19 cellular contexts compared by ENCODE assay signal in the genomic region with DNA sequence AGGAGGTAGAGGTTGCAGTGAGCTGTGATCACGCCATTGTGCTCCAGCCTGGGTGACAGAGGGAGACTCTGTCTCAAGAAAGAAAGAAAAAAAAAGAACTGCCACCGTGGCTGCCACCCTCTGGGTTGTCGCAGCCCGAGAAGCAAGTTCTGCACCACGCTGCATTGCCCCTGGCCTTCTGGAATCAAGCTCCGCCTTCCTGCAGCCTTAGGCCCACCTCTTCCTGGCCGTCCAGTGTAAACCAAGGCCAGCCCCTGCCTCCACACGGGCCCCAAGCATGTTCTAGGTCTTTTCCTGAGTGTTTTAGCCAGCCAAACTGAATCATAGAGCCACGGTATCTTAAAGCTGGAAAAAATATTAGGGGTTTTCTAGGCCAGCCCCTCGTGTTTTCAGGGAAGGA.
DNase-seq lines count a peak whose midpoint lies in the region; ATAC-seq and TF ChIP-seq lines count a peak whose summit lies in the region.
"Had no signal": no experiment of that assay in that cellular context is flagged by ENCODE, and none has a peak within 500 bp of the region (broad histone marks: within the 10 kb centered on the region; RNA-seq: fewer than 3 reads in every experiment).

No MANE protein-coding gene starts in this region.

- TF ChIP-seq CTCF in GM23338 (conservative IDR thresholded peaks at IDR 0.05; ENCODE audit: low read depth in 2 of 2) (no peak), chondrocyte (IDR thresholded peaks at IDR 0.05) (no peak), spleen (IDR thresholded peaks at IDR 0.05 in 8 of 11, conservative IDR thresholded peaks at IDR 0.05 in 3 of 11) (no peak)

- no peaks in the 10 kb centered on the region for H3F3A ChIP-seq in GM23338 (replicated peaks; ENCODE audit: low read depth)

- H4K20me1 ChIP-seq in GM23338 (replicated peaks; ENCODE audit: insufficient read depth): no peaks in the 10 kb centered on the region

- H3K27ac Mint-ChIP-seq in activated T-cell treated with anti-CD3 and anti-CD28 coated beads, Interleukin-2, amount 50 U/mL, for 24 hours: peak overlapping the region; percentile 90
- H3K27ac Mint-ChIP-seq in activated T-cell treated with anti-CD3 and anti-CD28 coated beads, Interleukin-2, amount 50 U/mL, for 72 hours: no peak overlapping the region
- H3K27ac Mint-ChIP-seq in GM23338: no peak overlapping the region
- peak overlapping the region; percentile 54 for H3K27ac Mint-ChIP-seq in chondrocyte (ENCODE audit: unreplicated experiment)
- H3K27ac Mint-ChIP-seq: CD4-positive, CD25-positive, alpha-beta regulatory T cell; CD8-positive, alpha-beta T cell had no signal

- no peak overlapping the region for H3K27ac ChIP-seq in GM23338 (ENCODE audit: low read depth)
- H3K27ac ChIP-seq in spleen: no peak overlapping the region
- H3K27ac ChIP-seq: 22Rv1, C4-2B had no signal

- H3K4me3 Mint-ChIP-seq in activated T-cell treated with anti-CD3 and anti-CD28 coated beads, Interleukin-2, amount 50 U/mL, for 24 hours: no peak overlapping the region
- no peak overlapping the region for H3K4me3 Mint-ChIP-seq in activated T-cell treated with anti-CD3 and anti-CD28 coated beads, Interleukin-2, amount 50 U/mL, for 72 hours
- H3K4me3 Mint-ChIP-seq in GM23338: no peak overlapping the region
- H3K4me3 Mint-ChIP-seq in chondrocyte (ENCODE audit: unreplicated experiment): no peak overlapping the region
- H3K4me3 Mint-ChIP-seq: CD4-positive, CD25-positive, alpha-beta regulatory T cell; CD8-positive, alpha-beta T cell had no signal

- 0 out of 2 replicates have a peak, but pooled peaks cover 3% of the 10 kb centered on the region for H3K4me1 ChIP-seq in GM23338 (ENCODE audit: insufficient read depth)
- no peaks in the 10 kb centered on the region for H3K4me1 ChIP-seq in spleen
- H3K4me1 ChIP-seq: BE2C, Caco-2 had no signal

- H3K9me2 ChIP-seq in GM23338 (ENCODE audit: insufficient read depth): no peaks in the 10 kb centered on the region

- TF ChIP-seq POLR2A in spleen (IDR thresholded peaks at IDR 0.05): no peak

- intact Hi-C loops in spleen (cut with DNase I; ENCODE audit: low total_unique reads): no loop called here

- no peak overlapping the region for H2AFZ ChIP-seq in GM23338

- H3K27me3 ChIP-seq in GM23338 (ENCODE audit: insufficient read depth) (no peaks in the 10 kb centered on the region), spleen (replicated peaks in 1 of 7) (no peaks in the 10 kb centered on the region)
- H3K27me3 ChIP-seq: BE2C had no signal

- no peaks in the 10 kb centered on the region for H3K27me3 Mint-ChIP-seq in activated T-cell treated with anti-CD3 and anti-CD28 coated beads, Interleukin-2, amount 50 U/mL, for 24 hours
- no peaks in the 10 kb centered on the region for H3K27me3 Mint-ChIP-seq in activated T-cell treated with anti-CD3 and anti-CD28 coated beads, Interleukin-2, amount 50 U/mL, for 72 hours (ENCODE audit: low read depth)
- peaks cover 5% of the 10 kb centered on the region for H3K27me3 Mint-ChIP-seq in GM23338 (ENCODE audit: insufficient read depth, low read depth, poor library complexity)
- H3K27me3 Mint-ChIP-seq in chondrocyte (ENCODE audit: low read depth): no peaks in the 10 kb centered on the region
- H3K27me3 Mint-ChIP-seq: CD4-positive, CD25-positive, alpha-beta regulatory T cell had no signal

- no peak overlapping the region for H3K4me2 ChIP-seq in GM23338

- ATAC-seq in activated T-cell treated with anti-CD3 and anti-CD28 coated beads, Interleukin-2, amount 50 U/mL, for 72 hours (replicated peaks in 1 of 2): no peak
- ATAC-seq in GM23338: peak; percentile 76
- ATAC-seq: CD8-positive, alpha-beta T cell; HCT116 had no signal

- no peak overlapping the region for H3K4me3 ChIP-seq in GM23338
- no peak overlapping the region for H3K4me3 ChIP-seq in spleen

- no peaks in the 10 kb centered on the region for H3K79me2 ChIP-seq in GM23338 (replicated peaks; ENCODE audit: insufficient read depth)

- DNase-seq in activated T-cell treated with anti-CD3 and anti-CD28 coated beads, Interleukin-2, amount 50 U/mL, for 24 hours: no peak
- DNase-seq in activated T-cell treated with anti-CD3 and anti-CD28 coated beads, Interleukin-2, amount 50 U/mL, for 72 hours: no peak
- DNase-seq in GM23338 (ENCODE audit: low spot score) (peak; percentile 14), chondrocyte (ENCODE audit: low spot score) (no peak), spleen (peak; percentile 30), HCEC 1CT (no peak), AG08395 (ENCODE audit: low spot score) (no peak)
- no peak for DNase-seq in activated CD8-positive, alpha-beta memory T cell treated with anti-CD3 and anti-CD28 coated beads, Interleukin-2, amount 50 U/mL, for 4 hours
- DNase-seq: AML-193; BE2C; Caco-2; CD4-positive, CD25-positive, alpha-beta regulatory T cell; CD8-positive, alpha-beta T cell; DMS153; DND-41; GOT3 had no signal

- peaks cover 0 to 13% (median 10%) of the 10 kb centered on the region in 8 donors for H3K9me3 ChIP-seq in spleen
- H3K9me3 ChIP-seq: BE2C, Caco-2 had no signal

- peaks cover 56% of the 10 kb centered on the region for H3K36me3 Mint-ChIP-seq in activated T-cell treated with anti-CD3 and anti-CD28 coated beads, Interleukin-2, amount 50 U/mL, for 24 hours (ENCODE audit: low read depth)
- peaks cover 3 to 12% of the 10 kb centered on the region in 2 donors for H3K36me3 Mint-ChIP-seq in activated T-cell treated with anti-CD3 and anti-CD28 coated beads, Interleukin-2, amount 50 U/mL, for 72 hours (ENCODE audit: insufficient read depth in 2 of 2)
- H3K36me3 Mint-ChIP-seq in GM23338 (ENCODE audit: low read depth): peaks cover 9% of the 10 kb centered on the region; the same call in 2 of the 3 replicates
- peaks cover 19% of the 10 kb centered on the region for H3K36me3 Mint-ChIP-seq in chondrocyte (ENCODE audit: low read depth)

- peaks cover 9% of the 10 kb centered on the region for H3K9me3 Mint-ChIP-seq in activated T-cell treated with anti-CD3 and anti-CD28 coated beads, Interleukin-2, amount 50 U/mL, for 24 hours
- peaks cover 0 to 3% of the 10 kb centered on the region in 2 donors for H3K9me3 Mint-ChIP-seq in activated T-cell treated with anti-CD3 and anti-CD28 coated beads, Interleukin-2, amount 50 U/mL, for 72 hours
- H3K9me3 Mint-ChIP-seq in GM23338 (no peaks in the 10 kb centered on the region; the same call in 2 of the 3 replicates), chondrocyte (ENCODE audit: low read depth) (no peaks in the 10 kb centered on the region)

- no peaks in the 10 kb centered on the region; the same call in 1 of the 2 replicates for H3K36me3 ChIP-seq in GM23338 (ENCODE audit: insufficient read depth)
- H3K36me3 ChIP-seq in spleen: peaks cover 0 to 46% (median 26%) of the 10 kb centered on the region in 6 donors
- H3K36me3 ChIP-seq: BE2C had no signal

- H3K4me1 Mint-ChIP-seq in activated T-cell treated with anti-CD3 and anti-CD28 coated beads, Interleukin-2, amount 50 U/mL, for 24 hours (ENCODE audit: low read depth): peaks cover 12% of the 10 kb centered on the region
- H3K4me1 Mint-ChIP-seq in activated T-cell treated with anti-CD3 and anti-CD28 coated beads, Interleukin-2, amount 50 U/mL, for 72 hours (ENCODE audit: low read depth): no peaks in the 10 kb centered on the region
- H3K4me1 Mint-ChIP-seq in GM23338 (no peaks in the 10 kb centered on the region; the same call in 2 of the 3 replicates), chondrocyte (ENCODE audit: low read depth) (peaks cover 26% of the 10 kb centered on the region)
- H3K4me1 Mint-ChIP-seq: CD4-positive, CD25-positive, alpha-beta regulatory T cell had no signal

- WGBS in spleen, 5 donors: 77 to 91% (median 86%) methylated on average over 10 of the region's 10 CpGs

TF ChIP-seq in GM23338, 12 proteins besides CTCF, POLR2A, EP300 and RAD21 (continues in another document):
- TF ChIP-seq, protein P1, sequence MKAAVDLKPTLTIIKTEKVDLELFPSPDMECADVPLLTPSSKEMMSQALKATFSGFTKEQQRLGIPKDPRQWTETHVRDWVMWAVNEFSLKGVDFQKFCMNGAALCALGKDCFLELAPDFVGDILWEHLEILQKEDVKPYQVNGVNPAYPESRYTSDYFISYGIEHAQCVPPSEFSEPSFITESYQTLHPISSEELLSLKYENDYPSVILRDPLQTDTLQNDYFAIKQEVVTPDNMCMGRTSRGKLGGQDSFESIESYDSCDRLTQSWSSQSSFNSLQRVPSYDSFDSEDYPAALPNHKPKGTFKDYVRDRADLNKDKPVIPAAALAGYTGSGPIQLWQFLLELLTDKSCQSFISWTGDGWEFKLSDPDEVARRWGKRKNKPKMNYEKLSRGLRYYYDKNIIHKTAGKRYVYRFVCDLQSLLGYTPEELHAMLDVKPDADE (IDR thresholded peaks at IDR 0.05): no peak
- TF ChIP-seq POLR2AphosphoS5 (IDR thresholded peaks at IDR 0.05; ENCODE audit: low read depth) (no peak), ZNF331 (CRISPR knock-in tag; IDR thresholded peaks at IDR 0.05; ENCODE audit: low read depth) (no peak)

Comparison
In these comparisons a context has a peak if more than half of its experiments do, and no peak if none do; other contexts are left out.
1. H3K27ac Mint-ChIP-seq: peak in activated T-cell treated with anti-CD3 and anti-CD28 coated beads, Interleukin-2, amount 50 U/mL, for 24 hours (single experiment) and chondrocyte (single experiment); none in activated T-cell treated with anti-CD3 and anti-CD28 coated beads, Interleukin-2, amount 50 U/mL, for 72 hours (single experiment) and GM23338 (single experiment).
2. DNase-seq: peak in GM23338 (single experiment) and spleen (single experiment); none in activated T-cell treated with anti-CD3 and anti-CD28 coated beads, Interleukin-2, amount 50 U/mL, for 24 hours (single experiment), activated T-cell treated with anti-CD3 and anti-CD28 coated beads, Interleukin-2, amount 50 U/mL, for 72 hours (0 of 2), chondrocyte (single experiment), activated CD8-positive, alpha-beta memory T cell treated with anti-CD3 and anti-CD28 coated beads, Interleukin-2, amount 50 U/mL, for 4 hours (single experiment), HCEC 1CT (single experiment) and AG08395 (single experiment).